In the genomic region with DNA sequence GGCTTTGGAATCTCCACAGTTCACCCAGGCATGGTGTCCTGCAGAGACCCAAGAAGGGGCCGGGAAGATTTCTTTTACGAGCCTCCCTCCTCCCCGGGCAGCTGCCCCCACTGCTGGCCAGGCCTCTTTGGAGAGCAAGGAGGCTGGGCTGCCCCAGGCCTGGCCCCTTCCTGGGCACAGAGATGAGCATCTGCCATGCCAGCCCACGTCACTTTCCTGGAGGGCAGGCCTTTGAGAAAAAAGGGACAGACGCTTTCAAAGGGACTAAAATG, we compare ENCODE assay signal across 15 cellular contexts.
"Had no signal": no experiment of that assay in that cellular context is flagged by ENCODE, and none has a peak within 500 bp of the region (broad histone marks: within the 10 kb centered on the region; RNA-seq: fewer than 3 reads in every experiment).

No MANE protein-coding gene starts in this region.

- H3K4me1 ChIP-seq: sigmoid colon, thyroid gland, vagina had no signal

- H3K4me1 Mint-ChIP-seq: naive thymus-derived CD8-positive, alpha-beta T cell had no signal

- H3K9me3 ChIP-seq: sigmoid colon, thyroid gland, vagina had no signal

- DNase-seq: central memory CD4-positive, alpha-beta T cell; cortex of kidney; effector memory CD4-positive, alpha-beta T cell; left ventricle myocardium superior; mesendoderm; naive thymus-derived CD8-positive, alpha-beta T cell; stimulated activated CD4-positive, alpha-beta T cell treated with anti-CD3 and anti-CD28 coated beads, Interleukin-12 subunit alpha, Interleukin-12 subunit beta, amount 100 ng/mL, for 4 hours; stimulated activated naive CD4-positive, alpha-beta T cell treated with Interleukin-2 at 50 U/mL for 16 hours; thyroid gland had no signal

- H3K36me3 ChIP-seq: sigmoid colon, thyroid gland, vagina had no signal

- H3K27ac Mint-ChIP-seq: naive thymus-derived CD8-positive, alpha-beta T cell; type B pancreatic cell had no signal

- H3K27me3 ChIP-seq: thyroid gland, vagina had no signal

- H3K4me3 ChIP-seq: dorsolateral prefrontal cortex, sigmoid colon, skin epidermis, thyroid gland, vagina had no signal

- H3K27ac ChIP-seq: dorsolateral prefrontal cortex, sigmoid colon, skin epidermis, thyroid gland, vagina had no signal

- H3K9me3 Mint-ChIP-seq: naive thymus-derived CD8-positive, alpha-beta T cell; type B pancreatic cell had no signal

- ATAC-seq: esophagus mucosa; left ventricle myocardium superior; naive thymus-derived CD8-positive, alpha-beta T cell had no signal

- H3K36me3 Mint-ChIP-seq: naive thymus-derived CD8-positive, alpha-beta T cell; type B pancreatic cell had no signal

- H3K4me3 Mint-ChIP-seq: naive thymus-derived CD8-positive, alpha-beta T cell; type B pancreatic cell had no signal
